8 cellular contexts compared by ENCODE assay signal in the genomic region with DNA sequence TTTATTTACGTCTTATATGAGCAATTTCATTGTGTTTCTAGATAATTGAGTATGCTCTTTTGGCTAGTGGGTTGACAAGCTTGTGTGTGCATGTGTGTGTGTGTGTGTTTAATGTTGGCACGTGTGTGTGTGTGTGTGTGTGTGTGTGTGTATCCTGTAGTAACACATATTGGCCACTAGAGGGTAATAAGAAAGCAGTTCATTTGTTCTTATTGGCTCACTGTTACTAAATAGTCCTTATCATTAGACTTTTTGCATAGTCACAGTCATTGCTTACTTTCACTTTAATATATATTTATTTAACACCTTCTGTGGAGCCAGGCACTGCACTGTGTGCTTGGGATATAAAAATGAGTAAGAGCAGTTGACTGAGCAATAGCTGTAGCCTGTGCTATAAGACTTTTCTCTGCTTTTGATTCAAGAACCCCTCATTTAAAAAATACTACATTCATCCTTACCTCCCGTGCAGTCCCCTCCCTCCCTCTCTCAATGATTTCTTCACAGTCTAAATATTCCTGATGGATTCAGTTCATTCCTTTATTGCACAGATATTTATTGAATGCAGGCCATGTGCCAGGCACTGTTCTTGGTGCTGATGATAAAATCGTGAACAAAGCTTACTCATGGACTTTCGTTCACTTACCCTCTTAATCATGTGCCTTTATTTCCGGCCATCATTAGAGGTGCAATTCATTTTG.
DNase-seq lines count a peak whose midpoint lies in the region; ATAC-seq and TF ChIP-seq lines count a peak whose summit lies in the region.

No MANE protein-coding gene starts in this region.

- peaks cover 2% of the 10 kb centered on the region for H3K4me1 ChIP-seq in foreskin keratinocyte

- DNase-seq in activated gamma-delta T cell treated with Interleukin-2 at 50 U/mL for 16 hours (peak; percentile 17), activated gamma-delta T cell (lab: John Stamatoyannopoulos, UW) (no peak), foreskin keratinocyte (peak; percentile 29 to 63), retina (peak; percentile 36), GM19238 (ENCODE audit: insufficient read length, low spot score) (no peak)

- H3K27me3 ChIP-seq in foreskin keratinocyte = no peaks in the 10 kb centered on the region

- ATAC-seq in foreskin keratinocyte (peak; percentile 68), HG03571 (IDR thresholded peaks at IDR 0.05; ENCODE audit: unreplicated experiment) (no peak)

- TF ChIP-seq CTCF in LNCAP (IDR thresholded peaks at IDR 0.05) (peak; percentile 73), VCaP (conservative IDR thresholded peaks at IDR 0.05) (peak; percentile 91), foreskin keratinocyte (conservative IDR thresholded peaks at IDR 0.05) (peak; percentile 71)

- H3K27ac ChIP-seq in VCaP (peak overlapping the region; percentile 59), foreskin keratinocyte (no peak overlapping the region)

Comparison
In these comparisons a context has a peak if more than half of its experiments do, and no peak if none do; other contexts are left out.
1. DNase-seq: peak in activated gamma-delta T cell treated with Interleukin-2 at 50 U/mL for 16 hours (single experiment), foreskin keratinocyte (2 of 2) and retina (single experiment); none in activated gamma-delta T cell (single experiment) and GM19238 (single experiment).
2. Peak in every context shown above with its lines, with median percentiles within 50 percentile points of each other: CTCF ChIP-seq.